31 cellular contexts compared by ENCODE assay signal in the genomic region with DNA sequence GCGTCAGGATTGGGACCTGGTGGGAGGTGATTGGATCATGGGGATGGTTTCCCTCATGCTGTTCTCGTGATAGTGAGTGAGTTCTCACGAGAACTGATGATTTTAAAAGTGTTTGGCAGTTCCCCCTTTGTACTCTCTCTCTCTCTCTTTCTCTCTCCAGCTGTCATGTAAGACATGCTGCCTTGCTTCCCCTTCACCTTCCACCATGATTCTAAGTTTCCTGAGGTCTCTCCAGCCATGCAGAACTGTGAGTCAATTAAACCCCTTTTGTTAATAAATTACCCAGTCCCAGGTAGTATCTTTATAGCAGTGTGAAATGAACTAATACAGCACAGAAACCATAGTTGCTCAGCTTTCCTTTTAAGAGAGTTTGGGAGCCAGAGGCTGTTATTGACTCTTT.
"Had no signal": no experiment of that assay in that cellular context is flagged by ENCODE, and none has a peak within 500 bp of the region (broad histone marks: within the 10 kb centered on the region; RNA-seq: fewer than 3 reads in every experiment).

No MANE protein-coding gene starts in this region.

- DNase-seq: activated CD4-positive, alpha-beta T cell treated with anti-CD3 and anti-CD28 coated beads for 36 hours; activated CD4-positive, alpha-beta T cell treated with anti-CD3 and anti-CD28 coated beads, Interleukin-2, amount 10 ng/mL, durations not matched to agents 7 days and 5 days; activated CD4-positive, alpha-beta T cell treated with anti-CD3 and anti-CD28 coated beads, Interleukin-2, amount 50 U/mL, for 48 hours; activated CD8-positive, alpha-beta memory T cell treated with anti-CD3 and anti-CD28 coated beads, Interleukin-2, amount 50 U/mL, for 4 hours; activated gamma-delta T cell treated with Interleukin-2 at 50 U/mL for 16 hours; activated naive CD4-positive, alpha-beta T cell treated with anti-CD3 and anti-CD28 coated beads, Interleukin-2, amount 50 U/mL, for 16 hours; activated naive CD8-positive, alpha-beta T cell treated with anti-CD3 and anti-CD28 coated beads for 36 hours; activated T-cell treated with anti-CD3 and anti-CD28 coated beads for 4 hours; activated T-cell treated with anti-CD3 and anti-CD28 coated beads, Interleukin-2, amount 50 U/mL, for 4 hours; amniotic stem cell; aorta; NCI-H1092 treated with DMSO at 0.1 percent for 48 hours; NCI-H1417; NCI-H146; NCI-H187; NCI-H2029 treated with DMSO at 0.1 percent for 48 hours; NCI-H2107; NCI-H2171; NCI-H510A; NCI-H526; NCI-H748 treated with DMSO at 0.1 percent for 48 hours; NK-92 treated with Interleukin-12 subunit alpha and Interleukin-12 subunit beta, amount 100 ng/mL, for 24 hours; PC-9; SIG-M5; T-cell; T-helper 17 cell had no signal

- H3K4me3 ChIP-seq: PC-9 had no signal

- H3K4me2 ChIP-seq: PC-9 had no signal

- H2AFZ ChIP-seq: PC-9 had no signal

- ATAC-seq: activated CD4-positive, alpha-beta T cell treated with anti-CD3 and anti-CD28 coated beads for 36 hours; activated T-cell treated with anti-CD3 and anti-CD28 coated beads, Interleukin-2, amount 50 U/mL, for 4 hours; Right ventricle myocardium inferior; SK-N-SH treated with all-trans-retinoic acid at 6 μM for 48 hours; T-cell; T-helper 17 cell had no signal

- FAIRE-seq: RCC 7860 had no signal

- H3K27ac ChIP-seq: PC-9, RWPE1, VCaP had no signal
